ENCODE assay signal across 22 cellular contexts in genomic region chr3:109985942-109986555, GRCh38.
DNase-seq lines count a peak whose midpoint lies in the region; ATAC-seq, FAIRE-seq and TF ChIP-seq lines count a peak whose summit lies in the region.
"Had no signal": no experiment of that assay in that cellular context is flagged by ENCODE, and none has a peak within 500 bp of the region (broad histone marks: within the 10 kb centered on the region; RNA-seq: fewer than 3 reads in every experiment).

No MANE protein-coding gene starts in this region.

- H3K27ac ChIP-seq in IMR-90 (ENCODE audit: insufficient read depth, low read length) (no peak overlapping the region), H1 (ENCODE audit: low read depth, low read length) (no peak overlapping the region)
- H3K27ac ChIP-seq: cardiac muscle cell, skin epidermis had no signal

- H2BK120ac ChIP-seq in IMR-90 (ENCODE audit: low read depth, low read length) (no peak overlapping the region), H1 (replicated peaks; ENCODE audit: low read depth, low read length) (no peak overlapping the region)

- H3K4ac ChIP-seq in IMR-90 (ENCODE audit: low read depth, low read length) (no peak overlapping the region), H1 (replicated peaks; ENCODE audit: insufficient read length, low read depth, low read length) (no peak overlapping the region)

- TF ChIP-seq POLR2A in IMR-90 (IDR thresholded peaks at IDR 0.05; ENCODE audit: low read depth, low read length): no peak
- TF ChIP-seq POLR2A in H1 (IDR thresholded peaks at IDR 0.05; ENCODE audit: control extremely low read depth in 1 of 2, low read depth in 2 of 2, low read length in 2 of 2): no peak

- no peak for FAIRE-seq in H1 (lab: Jason Lieb, UNC)

- no CpG with 5 or more reads among the region's 1 CpG for WGBS in IMR-90 (ENCODE audit: extremely low coverage in 2 of 2, insufficient read length in 1 of 2), 2 experiments
- WGBS in H1 (ENCODE audit: extremely low coverage in 1 of 2, insufficient coverage in 1 of 2, insufficient read length in 1 of 2, insufficient replicate concordance in 2 of 2, low coverage in 1 of 2, low lambda C conversion rate in 2 of 2, missing lambda C conversion rate in 1 of 2), 2 experiments: 89% methylated on average over 1 of the region's 1 CpG; no CpG with 5 or more reads in 1 of the 2 experiments

- in situ Hi-C loops in IMR-90 (cut with MboI; ENCODE audit: low sequenced_read_pairs): no loop called here

- H2AFZ ChIP-seq in IMR-90 (replicated peaks; ENCODE audit: low read length, poor library complexity) (no peak overlapping the region), H1 (ENCODE audit: low read length) (peak overlapping the region; percentile 81; the same call in 1 of the 2 replicates), neuron (ENCODE audit: low read depth, low read length) (peak overlapping the region; percentile 2)

- H3K27me3 ChIP-seq in IMR-90 (ENCODE audit: control insufficient read depth, insufficient read depth, low read length) (no peaks in the 10 kb centered on the region), H1 (replicated peaks in 1 of 4; ENCODE audit: control insufficient read depth in 3 of 4, extremely low read depth in 1 of 4, insufficient read depth in 3 of 4, low read length in 3 of 4) (no peaks in the 10 kb centered on the region), neuron (ENCODE audit: insufficient read depth, low read length) (no peaks in the 10 kb centered on the region)
- H3K27me3 ChIP-seq: cardiac muscle cell, MG63 had no signal

- TF ChIP-seq CTCF in IMR-90 (conservative IDR thresholded peaks at IDR 0.05; ENCODE audit: low read depth, low read length) (no peak), H1 (IDR thresholded peaks at IDR 0.05; ENCODE audit: control extremely low read depth in 1 of 3, insufficient read depth in 1 of 3, low read depth in 1 of 3, low read length in 3 of 3) (no peak)

- no peak overlapping the region for H3K56ac ChIP-seq in IMR-90 (ENCODE audit: extremely low read depth, insufficient read depth, low read length)
- H3K56ac ChIP-seq in H1 (replicated peaks; ENCODE audit: insufficient read length, low read depth, low read length): no peak overlapping the region

- H4K20me1 ChIP-seq in IMR-90 (ENCODE audit: insufficient read depth, low read length): no peaks in the 10 kb centered on the region
- no peaks in the 10 kb centered on the region for H4K20me1 ChIP-seq in H1 (replicated peaks in 1 of 2; ENCODE audit: control insufficient read depth in 1 of 2, insufficient read depth in 2 of 2, low read length in 2 of 2)

- H3K9ac ChIP-seq in IMR-90 (ENCODE audit: low read depth, low read length): no peak overlapping the region
- H3K9ac ChIP-seq in H1 (replicated peaks in 1 of 4; ENCODE audit: extremely low read depth in 1 of 4, low read depth in 3 of 4, low read length in 3 of 4): no peak overlapping the region

- dilution Hi-C loops in IMR-90 (cut with HindIII; ENCODE audit: low sequenced_read_pairs, unreplicated experiment): no loop called here

- H2AK5ac ChIP-seq in IMR-90 (ENCODE audit: low read depth, low read length): no peak overlapping the region
- no peak overlapping the region for H2AK5ac ChIP-seq in H1 (ENCODE audit: low read depth, low read length)

- CTCF ChIA-PET in IMR-90 (lab: Yijun Ruan, JAX) (no interaction called here), H1 (lab: Charles Lee; ENCODE audit: partially characterized antibody) (no interaction called here)

- intact Hi-C loops in IMR-90 (cut with micrococcal nuclease): no loop called here

- H2BK20ac ChIP-seq in IMR-90 (ENCODE audit: low read depth, low read length): no peak overlapping the region
- no peak overlapping the region for H2BK20ac ChIP-seq in H1 (ENCODE audit: low read length)

- H3K36me3 ChIP-seq in IMR-90 (ENCODE audit: control insufficient read depth, insufficient read depth, low read length): no peaks in the 10 kb centered on the region
- no peaks in the 10 kb centered on the region for H3K36me3 ChIP-seq in H1 (ENCODE audit: control insufficient read depth in 2 of 4, insufficient read depth in 4 of 4, low read length in 3 of 4)
- no peaks in the 10 kb centered on the region for H3K36me3 ChIP-seq in neuron (ENCODE audit: insufficient read depth, low read length)
- H3K36me3 ChIP-seq: cardiac muscle cell, MG63 had no signal

- BruUV-seq in IMR-90 (replicated peaks; lab: Mats Ljungman, UMichigan): no TSS peak

- no peak overlapping the region for H2BK12ac ChIP-seq in H1 (ENCODE audit: low read depth, low read length)

- no peak overlapping the region for H2BK5ac ChIP-seq in IMR-90 (ENCODE audit: low read depth, low read length, poor library complexity, severe bottlenecking)
- no peak overlapping the region for H2BK5ac ChIP-seq in H1 (ENCODE audit: low read depth, low read length)

- no peak for ATAC-seq in IMR-90 (ENCODE audit: low read depth)
- ATAC-seq: SK-N-SH treated with all-trans-retinoic acid at 6 μM for 48 hours; stimulated activated naive B cell treated with anti-CD40 and anti-IgM and Interleukin-4, amounts not matched to agents 10 μg/mL and 1 μg/mL and 100 μg/mL, for 72 hours had no signal

- H3K79me2 ChIP-seq in H1 (ENCODE audit: control insufficient read depth in 1 of 2, insufficient read depth in 2 of 2, low read length in 2 of 2): no peaks in the 10 kb centered on the region

- no peaks in the 10 kb centered on the region for H3K9me1 ChIP-seq in IMR-90 (ENCODE audit: insufficient read depth, low read length)

- H3K23ac ChIP-seq in IMR-90 (ENCODE audit: low read depth, low read length) (no peak overlapping the region), H1 (ENCODE audit: insufficient read length) (no peak overlapping the region)

- H2BK15ac ChIP-seq in IMR-90 (ENCODE audit: low read depth, low read length): no peak overlapping the region
- no peak overlapping the region for H2BK15ac ChIP-seq in H1 (ENCODE audit: low read length)

- H3K79me1 ChIP-seq in IMR-90 (ENCODE audit: low read depth in 1 of 2, low read length in 2 of 2) (no peaks in the 10 kb centered on the region), H1 (ENCODE audit: low read depth, low read length) (no peaks in the 10 kb centered on the region)

- H3K4me3 ChIP-seq in IMR-90 (ENCODE audit: insufficient read depth, low read depth, low read length) (no peak overlapping the region), H1 (ENCODE audit: extremely low read depth in 1 of 4, insufficient read depth in 2 of 4, low read depth in 3 of 4, low read length in 4 of 4) (no peak overlapping the region), neuron (ENCODE audit: low read length) (no peak overlapping the region)
- H3K4me3 ChIP-seq: cardiac muscle cell, MG63, skin epidermis had no signal

- H4K8ac ChIP-seq in IMR-90 (ENCODE audit: low read depth in 2 of 2, low read length in 2 of 2) (no peak overlapping the region), H1 (ENCODE audit: extremely low read depth, insufficient read depth, low read length) (no peak overlapping the region)

- no peaks in the 10 kb centered on the region for H3K4me1 ChIP-seq in IMR-90 (ENCODE audit: control insufficient read depth, insufficient read depth, low read length)
- no peaks in the 10 kb centered on the region for H3K4me1 ChIP-seq in H1 (replicated peaks in 1 of 4; ENCODE audit: control insufficient read depth in 3 of 4, insufficient read depth in 4 of 4, low read length in 3 of 4)
- peaks cover 6% of the 10 kb centered on the region for H3K4me1 ChIP-seq in neuron (ENCODE audit: insufficient read depth, low read length)

- H3K23me2 ChIP-seq in H1 (ENCODE audit: low read depth, low read length): no peaks in the 10 kb centered on the region

- no peak for TF ChIP-seq EP300 in H1 (IDR thresholded peaks at IDR 0.05; ENCODE audit: borderline replicate concordance in 1 of 2, low read depth in 2 of 2, low read length in 2 of 2)

- H3K9me3 ChIP-seq in IMR-90 (ENCODE audit: control insufficient read depth, insufficient read depth, low read length) (no peaks in the 10 kb centered on the region), H1 (ENCODE audit: insufficient read depth in 2 of 2, low read depth in 1 of 2, low read length in 1 of 2) (no peaks in the 10 kb centered on the region), neuron (ENCODE audit: low read length) (no peaks in the 10 kb centered on the region)
- H3K9me3 ChIP-seq: MG63 had no signal

- no peak overlapping the region for H4K91ac ChIP-seq in IMR-90 (ENCODE audit: insufficient read depth, low read depth, low read length)
- no peak overlapping the region for H4K91ac ChIP-seq in H1 (replicated peaks; ENCODE audit: insufficient read length, low read length)

- no peak overlapping the region for H3K4me2 ChIP-seq in IMR-90 (ENCODE audit: low read depth, low read length)
- no peak overlapping the region for H3K4me2 ChIP-seq in H1 (ENCODE audit: insufficient read depth in 1 of 2, low read depth in 2 of 2, low read length in 2 of 2)

- TF ChIP-seq RAD21 in IMR-90 (IDR thresholded peaks at IDR 0.05; ENCODE audit: low read length) (no peak), H1 (IDR thresholded peaks at IDR 0.05 in 1 of 2, conservative IDR thresholded peaks at IDR 0.05 in 1 of 2; ENCODE audit: low read depth in 2 of 2, low read length in 2 of 2) (no peak)

- no peak overlapping the region for H2AK9ac ChIP-seq in IMR-90 (replicated peaks; ENCODE audit: low read depth, low read length, poor library complexity)

- POLR2A ChIA-PET in IMR-90 (lab: Charles Lee; ENCODE audit: unreplicated experiment) (no interaction called here), H1 (lab: Charles Lee; ENCODE audit: partially characterized antibody) (no interaction called here)

- H4K5ac ChIP-seq in IMR-90 (ENCODE audit: low read depth, low read length): no peak overlapping the region
- no peak overlapping the region for H4K5ac ChIP-seq in H1 (ENCODE audit: insufficient read length, low read depth, low read length)

- H3K14ac ChIP-seq in IMR-90 (replicated peaks; ENCODE audit: low read depth, low read length): no peak overlapping the region
- H3K14ac ChIP-seq in H1 (ENCODE audit: insufficient read length): no peak overlapping the region

- peak; percentile 54 for DNase-seq in DMS53 (lab: John Stamatoyannopoulos, UW)
- no peak for DNase-seq in DMS53 treated with DMSO at 0.1 percent for 48 hours (lab: John Stamatoyannopoulos, UW; ENCODE audit: unreplicated experiment)
- DNase-seq in IMR-90: peak; percentile 7
- DNase-seq in H1 (ENCODE audit: low read depth in 1 of 2, low spot score in 2 of 2): no peak
- no peak for DNase-seq in NCI-H748 treated with DMSO at 0.1 percent for 48 hours (lab: John Stamatoyannopoulos, UW)
- no peak for DNase-seq in iPS-NIHi7 (ENCODE audit: extremely low spot score)
- no peak for DNase-seq in NCI-H1417 (lab: John Stamatoyannopoulos, UW)
- DNase-seq: 8988T; activated CD4-positive, alpha-beta T cell treated with anti-CD3 and anti-CD28 coated beads, Interleukin-2, amount 50 U/mL, for 4 hours; amygdala; dermis blood vessel endothelial cell; DND-41; MG63; NCI-H1417 treated with DMSO at 0.1 percent for 48 hours; nephron progenitor cell; stimulated activated CD4-positive, alpha-beta T cell treated with anti-CD3 and anti-CD28 coated beads, Interleukin-2, amount 100 ng/mL, for 24 hours; stimulated activated naive B cell treated with anti-CD40 and anti-IgM and Interleukin-4, amounts not matched to agents 10 μg/mL and 1 μg/mL and 100 μg/mL, for 72 hours; T-helper 9 cell had no signal

- H3K18ac ChIP-seq in IMR-90 (ENCODE audit: low read depth, low read length): no peak overlapping the region
- no peak overlapping the region for H3K18ac ChIP-seq in H1 (ENCODE audit: extremely low read depth, low read length)

TF ChIP-seq in H1, 55 proteins besides CTCF, POLR2A, EP300 and RAD21 (continues in another document):
- TF ChIP-seq MAFK (IDR thresholded peaks at IDR 0.05; ENCODE audit: low read depth, low read length): peak; percentile 59

Comparison
In these comparisons a context has a peak if more than half of its experiments do, and no peak if none do; other contexts are left out.
1. DNase-seq: peak in DMS53 (single experiment) and IMR-90 (single experiment); none in DMS53 treated with DMSO at 0.1 percent for 48 hours (single experiment), H1 (0 of 2), NCI-H748 treated with DMSO at 0.1 percent for 48 hours (single experiment), iPS-NIHi7 (single experiment) and NCI-H1417 (0 of 3).